In genomic region chr13:38821753-38822551, GRCh38 we compare ENCODE assay signal across 14 cellular contexts.
DNase-seq lines count a peak whose midpoint lies in the region; ATAC-seq and TF ChIP-seq lines count a peak whose summit lies in the region.
"Had no signal": no experiment of that assay in that cellular context is flagged by ENCODE, and none has a peak within 500 bp of the region (broad histone marks: within the 10 kb centered on the region; RNA-seq: fewer than 3 reads in every experiment).

No MANE protein-coding gene starts in this region.

- intact Hi-C loops in MCF 10A (cut with micrococcal nuclease): no loop called here

- ATAC-seq in upper lobe of left lung (ENCODE audit: low FRiP score in 2 of 2) (no peak), HG02623 (IDR thresholded peaks at IDR 0.05; ENCODE audit: unreplicated experiment) (no peak)
- ATAC-seq: activated CD8-positive, alpha-beta T cell treated with anti-CD3 and anti-CD28 coated beads for 36 hours had no signal

- 0 out of 2 replicates have a peak overlapping the region, but pooled peaks have one; percentile 19 for H3K27ac ChIP-seq in HUES64 (ENCODE audit: low read depth, low read length)
- H3K27ac ChIP-seq in upper lobe of left lung: no peak overlapping the region
- H3K27ac ChIP-seq: left ventricle myocardium inferior, psoas muscle had no signal

- H3K9ac ChIP-seq in HUES64 (ENCODE audit: low read depth, low read length): no peak overlapping the region; the same call in 1 of the 2 replicates

- H3K4me1 Mint-ChIP-seq in MCF 10A (ENCODE audit: insufficient read depth, unreplicated experiment): no peaks in the 10 kb centered on the region

- CTCF ChIA-PET in MCF 10A (lab: Yijun Ruan, JAX): no interaction called here

- H3K4me3 ChIP-seq in HUES64 (ENCODE audit: low read length): no peak overlapping the region
- H3K4me3 ChIP-seq in upper lobe of left lung: no peak overlapping the region
- H3K4me3 ChIP-seq: left ventricle myocardium inferior, psoas muscle had no signal

- H3K36me3 Mint-ChIP-seq in MCF 10A (ENCODE audit: insufficient read depth, unreplicated experiment): no peaks in the 10 kb centered on the region

- no peaks in the 10 kb centered on the region for H3K27me3 ChIP-seq in HUES64 (ENCODE audit: insufficient read depth, low read length)
- no peaks in the 10 kb centered on the region for H3K27me3 ChIP-seq in upper lobe of left lung

- peaks cover 26% of the 10 kb centered on the region for H3K4me1 ChIP-seq in HUES64 (ENCODE audit: insufficient read depth, low read length)
- H3K4me1 ChIP-seq in upper lobe of left lung: no peaks in the 10 kb centered on the region
- H3K4me1 ChIP-seq: psoas muscle had no signal

- no peaks in the 10 kb centered on the region for H3K27me3 Mint-ChIP-seq in MCF 10A (ENCODE audit: insufficient read depth, unreplicated experiment)
- H3K27me3 Mint-ChIP-seq: activated CD8-positive, alpha-beta T cell treated with anti-CD3 and anti-CD28 coated beads for 36 hours had no signal

- DNase-seq in MCF 10A (ENCODE audit: unreplicated experiment): peak; percentile 38
- peak; percentile 92 for DNase-seq in medulla oblongata (ENCODE audit: extremely low spot score)
- DNase-seq in superior temporal gyrus (ENCODE audit: extremely low spot score): peak; percentile 95
- no peak for DNase-seq in central memory CD4-positive, alpha-beta T cell
- no peak for DNase-seq in upper lobe of left lung
- no peak for DNase-seq in HK-2 (ENCODE audit: unreplicated experiment)
- DNase-seq: activated CD8-positive, alpha-beta T cell treated with anti-CD3 and anti-CD28 coated beads for 36 hours; cortex of kidney; left ventricle myocardium inferior; NCI-H2029; psoas muscle; T-helper 2 cell had no signal

- H3K9me3 Mint-ChIP-seq in MCF 10A (ENCODE audit: unreplicated experiment): no peaks in the 10 kb centered on the region
- H3K9me3 Mint-ChIP-seq: activated CD8-positive, alpha-beta T cell treated with anti-CD3 and anti-CD28 coated beads for 36 hours had no signal

- TF ChIP-seq POLR2A in upper lobe of left lung (IDR thresholded peaks at IDR 0.05): no peak

- POLR2A ChIA-PET in MCF 10A (lab: Yijun Ruan, JAX): no interaction called here

- whole genome bisulfite sequencing in HUES64: 88% methylated on average over 7 of the region's 8 CpGs
- WGBS in upper lobe of left lung, 2 donors: 78% methylated on average over 8 of the region's 8 CpGs

- BruUV-seq in MCF 10A (replicated peaks; lab: Mats Ljungman, UMichigan): no TSS peak

- TF ChIP-seq CTCF in MCF 10A (IDR thresholded peaks at IDR 0.05; ENCODE audit: unreplicated experiment): no peak
- no peak for TF ChIP-seq CTCF in upper lobe of left lung (IDR thresholded peaks at IDR 0.05)

- no peaks in the 10 kb centered on the region for H3K9me3 ChIP-seq in HUES64 (ENCODE audit: insufficient read depth, low read depth, low read length)
- H3K9me3 ChIP-seq in upper lobe of left lung: no peaks in the 10 kb centered on the region
- H3K9me3 ChIP-seq: left ventricle myocardium inferior, psoas muscle had no signal

- no peak overlapping the region for H3K4me3 Mint-ChIP-seq in MCF 10A (ENCODE audit: unreplicated experiment)
- H3K4me3 Mint-ChIP-seq: activated CD8-positive, alpha-beta T cell treated with anti-CD3 and anti-CD28 coated beads for 36 hours had no signal

- no peaks in the 10 kb centered on the region for H3K36me3 ChIP-seq in HUES64 (ENCODE audit: insufficient read depth, low read length)
- no peaks in the 10 kb centered on the region for H3K36me3 ChIP-seq in upper lobe of left lung
- H3K36me3 ChIP-seq: left ventricle myocardium inferior had no signal

- no peak overlapping the region for H3K27ac Mint-ChIP-seq in MCF 10A (ENCODE audit: low read depth, unreplicated experiment)
- H3K27ac Mint-ChIP-seq: activated CD8-positive, alpha-beta T cell treated with anti-CD3 and anti-CD28 coated beads for 36 hours had no signal

- no peak for TF ChIP-seq EP300 in upper lobe of left lung (IDR thresholded peaks at IDR 0.05)

Comparison
In these comparisons a context has a peak if more than half of its experiments do, and no peak if none do; other contexts are left out.
1. DNase-seq: peak in MCF 10A (single experiment), medulla oblongata (single experiment) and superior temporal gyrus (single experiment); none in central memory CD4-positive, alpha-beta T cell (single experiment), upper lobe of left lung (0 of 2) and HK-2 (single experiment).